ENCODE assay signal across 30 cellular contexts in genomic region chr3:123920868-123921267, GRCh38. TPM values are rescaled to one million over a fixed set of nuclear protein-coding genes. Genes with fewer than 3 reads are reported as not detected.
"Had no signal": no experiment of that assay in that cellular context is flagged by ENCODE, and none has a peak within 500 bp of the region (broad histone marks: within the 10 kb centered on the region; RNA-seq: fewer than 3 reads in every experiment).

No MANE protein-coding gene starts in this region.

- H3K4me3 Mint-ChIP-seq: activated CD4-positive, alpha-beta memory T cell treated with anti-CD3 and anti-CD28 coated beads for 36 hours; activated CD4-positive, alpha-beta T cell treated with anti-CD3 and anti-CD28 coated beads for 36 hours; activated CD4-positive, alpha-beta T cell treated with anti-CD3 and anti-CD28 coated beads, Interleukin-2, amount 10 ng/mL, durations not matched to agents 24 days and 14 days; activated CD8-positive, alpha-beta memory T cell treated with anti-CD3 and anti-CD28 coated beads, Interleukin-2, amount 10 ng/mL, durations not matched to agents 7 days and 5 days; activated CD8-positive, alpha-beta T cell treated with anti-CD3 and anti-CD28 coated beads, Interleukin-2, amount 10 ng/mL, durations not matched to agents 7 days and 5 days; activated naive CD4-positive, alpha-beta T cell treated with anti-CD3 and anti-CD28 coated beads, Interleukin-2, amount 50 U/mL, for 24 hours; activated naive CD8-positive, alpha-beta T cell treated with anti-CD3 and anti-CD28 coated beads for 36 hours; activated naive CD8-positive, alpha-beta T cell treated with anti-CD3 and anti-CD28 coated beads, Interleukin-2, amount 50 U/mL, for 24 hours; activated T-helper 17 cell treated with anti-CD3 and anti-CD28 coated beads, Interleukin-2, amount 50 U/mL, for 72 hours; brain had no signal

- H3K36me3 ChIP-seq: breast epithelium had no signal

- H3K4me1 ChIP-seq: ascending aorta, breast epithelium, colonic mucosa had no signal

- H3K27me3 ChIP-seq: ascending aorta, breast epithelium, cardiac muscle cell, colonic mucosa had no signal

- H3K27ac Mint-ChIP-seq: activated CD4-positive, alpha-beta memory T cell treated with anti-CD3 and anti-CD28 coated beads for 36 hours; activated CD4-positive, alpha-beta T cell treated with anti-CD3 and anti-CD28 coated beads for 36 hours; activated CD4-positive, alpha-beta T cell treated with anti-CD3 and anti-CD28 coated beads, Interleukin-2, amount 10 ng/mL, durations not matched to agents 24 days and 14 days; activated CD8-positive, alpha-beta memory T cell treated with anti-CD3 and anti-CD28 coated beads, Interleukin-2, amount 10 ng/mL, durations not matched to agents 7 days and 5 days; activated CD8-positive, alpha-beta T cell treated with anti-CD3 and anti-CD28 coated beads, Interleukin-2, amount 10 ng/mL, durations not matched to agents 7 days and 5 days; activated naive CD4-positive, alpha-beta T cell treated with anti-CD3 and anti-CD28 coated beads, Interleukin-2, amount 50 U/mL, for 24 hours; activated naive CD8-positive, alpha-beta T cell treated with anti-CD3 and anti-CD28 coated beads for 36 hours; activated naive CD8-positive, alpha-beta T cell treated with anti-CD3 and anti-CD28 coated beads, Interleukin-2, amount 50 U/mL, for 24 hours; activated T-helper 17 cell treated with anti-CD3 and anti-CD28 coated beads, Interleukin-2, amount 50 U/mL, for 72 hours; brain had no signal

- H3K27ac ChIP-seq: ascending aorta, breast epithelium, cardiac muscle cell, colonic mucosa had no signal

- H3K27me3 Mint-ChIP-seq: activated CD4-positive, alpha-beta memory T cell treated with anti-CD3 and anti-CD28 coated beads for 36 hours; activated CD4-positive, alpha-beta T cell treated with anti-CD3 and anti-CD28 coated beads for 36 hours; activated CD4-positive, alpha-beta T cell treated with anti-CD3 and anti-CD28 coated beads, Interleukin-2, amount 10 ng/mL, durations not matched to agents 24 days and 14 days; activated CD8-positive, alpha-beta memory T cell treated with anti-CD3 and anti-CD28 coated beads, Interleukin-2, amount 10 ng/mL, durations not matched to agents 7 days and 5 days; activated naive CD4-positive, alpha-beta T cell treated with anti-CD3 and anti-CD28 coated beads, Interleukin-2, amount 50 U/mL, for 24 hours; activated naive CD8-positive, alpha-beta T cell treated with anti-CD3 and anti-CD28 coated beads for 36 hours; activated naive CD8-positive, alpha-beta T cell treated with anti-CD3 and anti-CD28 coated beads, Interleukin-2, amount 50 U/mL, for 24 hours; activated T-helper 17 cell treated with anti-CD3 and anti-CD28 coated beads, Interleukin-2, amount 50 U/mL, for 72 hours; brain had no signal

- DNase-seq: activated CD4-positive, alpha-beta memory T cell treated with anti-CD3 and anti-CD28 coated beads for 36 hours; activated CD4-positive, alpha-beta T cell treated with anti-CD3 and anti-CD28 coated beads for 36 hours; activated CD4-positive, alpha-beta T cell treated with anti-CD3 and anti-CD28 coated beads, Interleukin-2, amount 10 ng/mL, durations not matched to agents 24 days and 14 days; activated CD4-positive, CD25-positive, alpha-beta regulatory T cell; activated CD4-positive, CD25-positive, alpha-beta regulatory T cell treated with anti-CD3 and anti-CD28 coated beads, Interleukin-2, amount 50 U/mL, for 72 hours; activated CD8-positive, alpha-beta memory T cell treated with anti-CD3 and anti-CD28 coated beads, Interleukin-2, amount 10 ng/mL, durations not matched to agents 7 days and 5 days; activated CD8-positive, alpha-beta memory T cell treated with anti-CD3 and anti-CD28 coated beads, Interleukin-2, amount 50 U/mL, for 4 hours; activated CD8-positive, alpha-beta T cell treated with anti-CD3 and anti-CD28 coated beads, Interleukin-2, amount 10 ng/mL, durations not matched to agents 7 days and 5 days; activated effector memory CD4-positive, alpha-beta T cell treated with Interleukin-2 at 50 U/mL for 16 hours; activated gamma-delta T cell treated with Interleukin-2 at 50 U/mL for 16 hours; activated naive CD4-positive, alpha-beta T cell treated with Interleukin-2 at 50 U/mL for 16 hours; activated naive CD8-positive, alpha-beta T cell treated with anti-CD3 and anti-CD28 coated beads for 36 hours; activated naive CD8-positive, alpha-beta T cell treated with anti-CD3 and anti-CD28 coated beads, Interleukin-2, amount 50 U/mL, for 24 hours; activated T-cell treated with anti-CD3 and anti-CD28 coated beads, Interleukin-2, amount 50 U/mL, for 1 hour; central memory CD4-positive, alpha-beta T cell; cerebellar nuclear complex; colonic mucosa; effector CD8-positive, alpha-beta T cell; foreskin fibroblast; head of caudate nucleus; hypothalamus; T-helper 1 cell had no signal

- ATAC-seq: activated CD4-positive, alpha-beta T cell treated with anti-CD3 and anti-CD28 coated beads for 36 hours; activated CD8-positive, alpha-beta memory T cell treated with anti-CD3 and anti-CD28 coated beads, Interleukin-2, amount 10 ng/mL, durations not matched to agents 7 days and 5 days; activated CD8-positive, alpha-beta T cell treated with anti-CD3 and anti-CD28 coated beads, Interleukin-2, amount 10 ng/mL, durations not matched to agents 7 days and 5 days; activated naive CD8-positive, alpha-beta T cell treated with anti-CD3 and anti-CD28 coated beads, Interleukin-2, amount 50 U/mL, for 24 hours; activated T-helper 17 cell treated with anti-CD3 and anti-CD28 coated beads, Interleukin-2, amount 50 U/mL, for 72 hours; esophagus mucosa had no signal

- H3K4me1 Mint-ChIP-seq: activated CD4-positive, alpha-beta T cell treated with anti-CD3 and anti-CD28 coated beads for 36 hours; activated naive CD4-positive, alpha-beta T cell treated with anti-CD3 and anti-CD28 coated beads, Interleukin-2, amount 50 U/mL, for 24 hours; activated naive CD8-positive, alpha-beta T cell treated with anti-CD3 and anti-CD28 coated beads for 36 hours; activated naive CD8-positive, alpha-beta T cell treated with anti-CD3 and anti-CD28 coated beads, Interleukin-2, amount 50 U/mL, for 24 hours; activated T-helper 17 cell treated with anti-CD3 and anti-CD28 coated beads, Interleukin-2, amount 50 U/mL, for 72 hours; brain had no signal

- H3K4me3 ChIP-seq: ascending aorta, breast epithelium, cardiac muscle cell, colonic mucosa had no signal

- H3K9me3 ChIP-seq: colonic mucosa had no signal

RNA-seq across cellular contexts. Expression of gene MYLK, which starts 36.7 kb away (rescaled TPM):
- total RNA-seq: activated CD8-positive, alpha-beta memory T cell treated with anti-CD3 and anti-CD28 coated beads for 36 hours; activated CD8-positive, alpha-beta T cell treated with anti-CD3 and anti-CD28 coated beads, Interleukin-2, amount 10 ng/mL, durations not matched to agents 7 days and 5 days; activated naive CD8-positive, alpha-beta T cell treated with anti-CD3 and anti-CD28 coated beads for 36 hours had no signal
